In the genomic region with DNA sequence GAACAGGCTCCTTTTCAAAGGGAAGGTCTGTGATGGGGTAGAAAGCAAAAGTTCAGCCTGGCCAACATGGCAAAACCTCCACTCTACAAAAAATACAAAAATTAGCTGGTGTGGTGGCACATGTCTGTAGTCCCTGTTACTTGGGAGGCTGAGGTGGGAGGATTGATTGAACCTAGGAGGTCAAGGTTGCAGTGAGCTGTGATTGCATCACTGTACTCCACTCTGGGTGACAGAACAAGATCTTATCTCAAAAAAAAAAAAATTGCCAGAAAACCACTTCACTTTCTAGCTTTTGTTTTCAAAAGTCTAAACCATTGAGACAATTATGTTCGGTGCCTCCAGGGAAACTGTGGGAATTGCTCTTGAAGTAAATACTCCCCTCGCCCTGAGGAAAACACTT, we compare ENCODE assay signal across 10 cellular contexts. TPM values are rescaled to one million over a fixed set of nuclear protein-coding genes. Genes with fewer than 3 reads are reported as not detected.
"Had no signal": no experiment of that assay in that cellular context is flagged by ENCODE, and none has a peak within 500 bp of the region (broad histone marks: within the 10 kb centered on the region; RNA-seq: fewer than 3 reads in every experiment).

No MANE protein-coding gene starts in this region.

- H3K9ac ChIP-seq: GM23248 had no signal

- H3K4me1 ChIP-seq: HAP-1 had no signal

- H3K9me3 ChIP-seq: HAP-1 had no signal

- ATAC-seq: HCT116 had no signal

- H3K27ac ChIP-seq: GM23248, HL-60 had no signal

- H2AFZ ChIP-seq: GM23248 had no signal

- H3K36me3 ChIP-seq: HAP-1 had no signal

- H3K4me3 ChIP-seq: GM23248, HAP-1 had no signal

- DNase-seq: GM23248, GOT3, H7, HFFc6, IMR-90 had no signal

RNA-seq across cellular contexts. Expression of a gene that starts 43.5 kb away (rescaled TPM):
- total RNA-seq: GM23248, HFFc6, HT1080, IMR-90 had no signal
- polyA plus RNA-seq: GM23248, IMR-90 had no signal

RNA-seq across cellular contexts. Expression of a gene that starts 59.6 kb away (rescaled TPM):
- total RNA-seq: GM23248, H4, HFFc6, IMR-90 had no signal
- polyA plus RNA-seq: GM23248 had no signal
